8 cellular contexts compared by ENCODE assay signal in the genomic region with DNA sequence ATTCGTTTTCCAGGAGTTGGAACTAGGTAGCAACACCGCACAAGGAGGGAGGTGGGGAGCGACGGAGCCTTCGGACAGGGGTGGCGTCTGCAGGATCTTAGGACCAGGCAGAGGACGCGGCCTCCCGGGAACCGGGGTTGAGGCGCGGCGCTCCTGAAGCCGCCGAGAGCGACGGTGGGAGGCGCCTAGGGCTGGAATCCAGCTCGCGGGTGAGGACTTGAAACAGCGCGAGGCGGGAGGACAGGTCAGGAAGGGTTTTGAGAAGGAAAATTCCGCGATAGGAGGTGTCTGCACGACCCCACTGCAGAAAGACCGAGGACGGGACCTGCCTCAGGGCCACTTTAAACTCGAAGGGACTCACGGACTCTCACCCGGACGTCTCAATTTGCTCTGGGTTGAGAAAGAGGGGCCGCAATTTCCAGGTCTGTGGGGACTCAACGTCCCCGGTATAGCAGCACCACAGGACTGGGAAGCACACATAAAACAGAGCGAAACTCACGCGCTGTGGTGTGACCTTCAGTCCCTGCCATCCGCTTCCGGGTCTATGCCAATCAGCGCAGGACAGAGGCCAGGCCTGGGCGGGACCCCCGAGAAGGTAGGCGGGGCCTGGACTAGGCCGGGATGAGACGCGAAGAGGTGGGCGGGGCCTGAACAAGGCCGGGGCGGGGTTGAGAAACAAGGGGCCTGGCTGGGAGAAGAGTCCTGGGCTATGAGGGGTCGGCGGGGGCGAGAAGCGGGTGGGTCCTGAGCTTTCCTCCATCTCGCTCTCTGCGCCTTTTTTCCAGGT. TPM values are rescaled to one million over a fixed set of nuclear protein-coding genes. Genes with fewer than 3 reads are reported as not detected.
DNase-seq lines count a peak whose midpoint lies in the region; ATAC-seq, FAIRE-seq and TF ChIP-seq lines count a peak whose summit lies in the region.

TSS of gene ZNF320 (minus strand) at position 487 of the 787 bp plus-strand sequence. CDS start 7,380 bp downstream, outside the sequence.

- CTCF ChIA-PET in BJ (lab: Yijun Ruan, JAX): interaction anchor here (0.7 kb wide), 1 partner anchor 13 kb away, joined by 3 read pairs; no protein-coding TSS in a partner anchor

- H3K9me3 ChIP-seq in NT2/D1 (ENCODE audit: insufficient read depth, low read length): no peaks in the 10 kb centered on the region
- H3K9me3 ChIP-seq in esophagus (ENCODE audit: control insufficient read depth in 2 of 2, insufficient read depth in 1 of 2, low read depth in 1 of 2, low read length in 1 of 2): no peaks in the 10 kb centered on the region

- peak within 1 kb of the TSS; percentile 87 to 98 for H3K27ac ChIP-seq in esophagus (ENCODE audit: low read depth in 2 of 2, low read length in 1 of 2)

- ATAC-seq in HG03460 (IDR thresholded peaks at IDR 0.05; ENCODE audit: unreplicated experiment): peak; percentile 98

- FAIRE-seq in GM19239 (lab: Jason Lieb, UNC): peak; percentile 89

- POLR2A ChIA-PET in BJ (lab: Charles Lee): no interaction called here

- no peaks in the 10 kb centered on the region for H3K27me3 ChIP-seq in BJ (ENCODE audit: control insufficient read depth, insufficient read depth, low read length)
- no peaks in the 10 kb centered on the region for H3K27me3 ChIP-seq in NT2/D1 (ENCODE audit: insufficient read depth, insufficient read length)
- H3K27me3 ChIP-seq in esophagus (ENCODE audit: control insufficient read depth in 1 of 2, insufficient read depth in 2 of 2, low read length in 2 of 2): no peaks in the 10 kb centered on the region

- peak within 1 kb of the TSS; percentile 69 for H3K4me3 ChIP-seq in BJ (ENCODE audit: low read depth, low read length)
- H3K4me3 ChIP-seq in NT2/D1 (ENCODE audit: insufficient read length, low read depth): peak within 1 kb of the TSS; percentile 79
- peak within 1 kb of the TSS; percentile 64 to 91 for H3K4me3 ChIP-seq in esophagus (ENCODE audit: low read depth in 1 of 2, low read length in 2 of 2)

- TF ChIP-seq CTCF in BJ (IDR thresholded peaks at IDR 0.05; ENCODE audit: insufficient read depth, low read depth, low read length): no peak

- H3K4me1 ChIP-seq in NT2/D1 (ENCODE audit: insufficient read depth, insufficient read length) (peaks cover 3% of the 10 kb centered on the region), esophagus (ENCODE audit: control insufficient read depth in 2 of 2, insufficient read depth in 2 of 2, low read length in 1 of 2) (peaks cover 2 to 3% of the 10 kb centered on the region in 2 donors)

- peak; percentile 47 for DNase-seq in BJ (ENCODE audit: low read depth)
- peak; percentile 79 for DNase-seq in GM19239 (ENCODE audit: insufficient read length, low spot score)
- peak; percentile 89 for DNase-seq in NT2/D1 (ENCODE audit: low read depth, low spot score)
- peak; percentile 84 for DNase-seq in activated T-cell treated with anti-CD3 and anti-CD28 coated beads for 48 hours (ENCODE audit: low read depth)
- DNase-seq in myocyte (ENCODE audit: low read depth): peak; percentile 88
- DNase-seq in stimulated activated CD8-positive, alpha-beta memory T cell treated with anti-CD3 and anti-CD28 coated beads, Interleukin-7, amount 100 ng/mL, for 4 hours (ENCODE audit: low read depth in 2 of 2): peak; percentile 84 to 88

- 3 to 4% methylated on average over 56 of the region's 56 CpGs for WGBS in esophagus, 2 donors

- no peaks in the 10 kb centered on the region; the same call in 1 of the 2 replicates for H3K36me3 ChIP-seq in BJ (ENCODE audit: control insufficient read depth, insufficient read depth, low read length)
- H3K36me3 ChIP-seq in NT2/D1 (ENCODE audit: insufficient read depth, insufficient read length, low read length): peaks cover 21% of the 10 kb centered on the region
- no peaks in the 10 kb centered on the region for H3K36me3 ChIP-seq in esophagus (ENCODE audit: control insufficient read depth in 2 of 2, insufficient read depth in 2 of 2, low read length in 1 of 2)

- H3K9ac ChIP-seq in NT2/D1 (ENCODE audit: insufficient read length, low read depth): peak within 1 kb of the TSS; percentile 87

RNA-seq across cellular contexts. Expression of gene ZNF320, which starts in this region (rescaled TPM):
- 7.9 and 8.4 TPM in 2 replicates for polyA plus RNA-seq in BJ (2011; rRNA removed)
- 2.9 and 5.7 TPM in 2 replicates for polyA minus RNA-seq in BJ (2011; rRNA and poly(A)+ RNA removed)
- polyA plus RNA-seq in esophagus: 1 to 10 TPM; 1.6 to 2.5 TPM
- total RNA-seq in myocyte: 10.2 and 12.6 TPM in 2 replicates
- polyA plus RNA-seq in myocyte (2012): 6.3 TPM

Comparison
In these comparisons a context has a peak if more than half of its experiments do, and no peak if none do; other contexts are left out.
1. Peak in every context shown above with its lines: DNase-seq, ATAC-seq, H3K4me3 ChIP-seq and H3K27ac ChIP-seq.